In genomic region chr2:227818569-227819397, GRCh38 we compare ENCODE assay signal across 9 cellular contexts. TPM values are rescaled to one million over a fixed set of nuclear protein-coding genes. Genes with fewer than 3 reads are reported as not detected.
DNase-seq lines count a peak whose midpoint lies in the region; ATAC-seq and TF ChIP-seq lines count a peak whose summit lies in the region.
"Had no signal": no experiment of that assay in that cellular context is flagged by ENCODE, and none has a peak within 500 bp of the region (broad histone marks: within the 10 kb centered on the region; RNA-seq: fewer than 3 reads in every experiment).

No MANE protein-coding gene starts in this region.

- TF ChIP-seq CTCF in mammary epithelial cell (conservative IDR thresholded peaks at IDR 0.05 in 1 of 2, IDR thresholded peaks at IDR 0.05 in 1 of 2; ENCODE audit: extremely low read depth in 1 of 2, insufficient read depth in 1 of 2, low read depth in 1 of 2, low read length in 2 of 2) (no peak), WERI-Rb-1 (IDR thresholded peaks at IDR 0.05; ENCODE audit: low read depth, low read length) (no peak)

- TSS peak; percentile 45 for BruUV-seq in mammary epithelial cell (replicated peaks; lab: Mats Ljungman, UMichigan)

- peaks cover 8% of the 10 kb centered on the region for H3K27me3 Mint-ChIP-seq in CD4-positive, CD25-positive, alpha-beta regulatory T cell

- dilution Hi-C loops in mammary epithelial cell (cut with HindIII; ENCODE audit: low sequenced_read_pairs), result no loop called here

- CTCF ChIA-PET in mammary epithelial cell (lab: Charles Lee; ENCODE audit: low non-redundant PET), result interaction anchor here (0.5 kb wide), 1 partner anchor 413 kb away, joined by 3 read pairs; no protein-coding TSS in a partner anchor

- peaks cover 3% of the 10 kb centered on the region for H3K4me1 ChIP-seq in CD4-positive, CD25-positive, alpha-beta regulatory T cell (ENCODE audit: control insufficient read depth, insufficient read depth, low read length, poor library complexity, severe bottlenecking)
- H3K4me1 ChIP-seq in mammary epithelial cell (ENCODE audit: insufficient read depth, low read length) (peaks cover 31% of the 10 kb centered on the region), mucosa of rectum (ENCODE audit: control insufficient read depth in 2 of 2, insufficient read depth in 2 of 2, low read length in 2 of 2) (peaks cover 5 to 9% of the 10 kb centered on the region in 2 donors)

- H3K9me3 Mint-ChIP-seq in CD4-positive, CD25-positive, alpha-beta regulatory T cell, result peaks cover 0 to 6% (median 1%) of the 10 kb centered on the region in 7 donors

- H3K9me3 ChIP-seq in CD4-positive, CD25-positive, alpha-beta regulatory T cell (ENCODE audit: control insufficient read depth in 2 of 2, low read length in 2 of 2), result no peaks in the 10 kb centered on the region
- H3K9me3 ChIP-seq in mammary epithelial cell (replicated peaks; ENCODE audit: insufficient read depth, low read length) (no peaks in the 10 kb centered on the region), mucosa of rectum (ENCODE audit: control insufficient read depth in 2 of 2, low read length in 2 of 2) (no peaks in the 10 kb centered on the region), WERI-Rb-1 (ENCODE audit: severe bottlenecking) (no peaks in the 10 kb centered on the region)

- intact Hi-C loops in mammary epithelial cell (cut with micrococcal nuclease), result loop anchor here (1.0 to 5.0 kb wide), 6 partner anchors 20 to 441 kb away; partner anchors contain the start of gene TM4SF20

- H3K27me3 ChIP-seq in CD4-positive, CD25-positive, alpha-beta regulatory T cell (ENCODE audit: control insufficient read depth, insufficient read depth, low read length), result no peaks in the 10 kb centered on the region
- no peaks in the 10 kb centered on the region for H3K27me3 ChIP-seq in mammary epithelial cell (ENCODE audit: insufficient read depth, low read length)
- H3K27me3 ChIP-seq in mucosa of rectum (ENCODE audit: control insufficient read depth in 2 of 2, insufficient read depth in 2 of 2, low read length in 2 of 2), result no peaks in the 10 kb centered on the region
- peaks cover 21% of the 10 kb centered on the region for H3K27me3 ChIP-seq in WERI-Rb-1 (ENCODE audit: insufficient read depth, low read depth, severe bottlenecking)

- no peaks in the 10 kb centered on the region for H4K20me1 ChIP-seq in mammary epithelial cell (ENCODE audit: insufficient read depth, low read length)

- peaks cover 29% of the 10 kb centered on the region for H3K79me2 ChIP-seq in mammary epithelial cell (ENCODE audit: insufficient read depth, low read length)

- peak overlapping the region; percentile 47 for H3K4me3 ChIP-seq in CD4-positive, CD25-positive, alpha-beta regulatory T cell (ENCODE audit: low read depth, low read length)
- H3K4me3 ChIP-seq in mammary epithelial cell (replicated peaks in 1 of 3; ENCODE audit: insufficient read depth in 1 of 3, low read depth in 2 of 3, low read length in 3 of 3) (no peak overlapping the region), mucosa of rectum (ENCODE audit: low read length in 2 of 2) (no peak overlapping the region), WERI-Rb-1 (ENCODE audit: low read depth, low read length) (no peak overlapping the region)
- H3K4me3 ChIP-seq: dorsolateral prefrontal cortex had no signal

- H3K27ac Mint-ChIP-seq in CD4-positive, CD25-positive, alpha-beta regulatory T cell, result peak overlapping the region in 2 of 3 donors; percentile 11 to 25

- WGBS in mammary epithelial cell (ENCODE audit: low coverage, missing lambda C conversion rate), result 0% methylated on average over 9 of the region's 10 CpGs

- no peak for ATAC-seq in CD4-positive, CD25-positive, alpha-beta regulatory T cell (ENCODE audit: low read depth in 2 of 2)
- no peak for ATAC-seq in GM21526 (IDR thresholded peaks at IDR 0.05; ENCODE audit: low FRiP score, unreplicated experiment)

- DNase-seq in CD4-positive, CD25-positive, alpha-beta regulatory T cell, result peak in 1 of 3 donors; percentile 4
- DNase-seq in MV-4-11 (lab: John Stamatoyannopoulos, UW) (peak; percentile 100), mammary epithelial cell (no peak), DMS79 (lab: John Stamatoyannopoulos, UW) (no peak), WERI-Rb-1 (no peak), NCI-H446 (lab: John Stamatoyannopoulos, UW) (no peak)

- H3K36me3 ChIP-seq in CD4-positive, CD25-positive, alpha-beta regulatory T cell (ENCODE audit: control insufficient read depth, insufficient read depth, low read length), result no peaks in the 10 kb centered on the region
- peaks cover 3% of the 10 kb centered on the region for H3K36me3 ChIP-seq in mammary epithelial cell (ENCODE audit: insufficient read depth, low read length)
- H3K36me3 ChIP-seq in mucosa of rectum (ENCODE audit: control insufficient read depth in 2 of 2, insufficient read depth in 2 of 2, low read length in 2 of 2), result no peaks in the 10 kb centered on the region
- H3K36me3 ChIP-seq in WERI-Rb-1, result no peaks in the 10 kb centered on the region

- peak overlapping the region; percentile 18 for H3K27ac ChIP-seq in CD4-positive, CD25-positive, alpha-beta regulatory T cell (ENCODE audit: insufficient read depth, low read length, poor library complexity, severe bottlenecking)
- H3K27ac ChIP-seq in mammary epithelial cell (ENCODE audit: insufficient read depth, low read depth, low read length) (peak overlapping the region; percentile 91), mucosa of rectum (ENCODE audit: low read depth in 2 of 2, low read length in 2 of 2) (peak overlapping the region; percentile 14 to 46), WERI-Rb-1 (no peak overlapping the region)

- no peaks in the 10 kb centered on the region for H3K36me3 Mint-ChIP-seq in CD4-positive, CD25-positive, alpha-beta regulatory T cell

- peak overlapping the region; percentile 11 to 88 (median 36) for H3K4me3 Mint-ChIP-seq in CD4-positive, CD25-positive, alpha-beta regulatory T cell

- H3K9ac ChIP-seq in mammary epithelial cell (ENCODE audit: insufficient read depth, low read length), result peak overlapping the region; percentile 35
- H3K9ac ChIP-seq in mucosa of rectum (ENCODE audit: low read depth in 1 of 2, low read length in 2 of 2), result no peak overlapping the region

- H3K4me2 ChIP-seq in mammary epithelial cell (ENCODE audit: insufficient read depth, low read depth, low read length), result peak overlapping the region; percentile 57

- H3K4me1 Mint-ChIP-seq in CD4-positive, CD25-positive, alpha-beta regulatory T cell, result peaks cover 3 to 21% (median 12%) of the 10 kb centered on the region in 4 donors

- in situ Hi-C loops in mammary epithelial cell (cut with MboI; ENCODE audit: low sequenced_read_pairs in 2 of 2), result no loop called here

- H2AFZ ChIP-seq in mammary epithelial cell (ENCODE audit: low read depth, low read length), result peak overlapping the region; percentile 32

RNA-seq across cellular contexts. Expression of gene CCL20, which starts 5.1 kb away (rescaled TPM):
- total RNA-seq in CD4-positive, CD25-positive, alpha-beta regulatory T cell, result 3.7 TPM
- 1 to 10 TPM in 3 of 4 donors, under 1 TPM in 1; 0.94 to 2.3 (median 2.1) TPM for polyA plus RNA-seq in CD4-positive, CD25-positive, alpha-beta regulatory T cell
- total RNA-seq in mammary epithelial cell, result 1 to 10 TPM in 1 of 2 donors, under 1 TPM in 1; 0.33 to 1.2 TPM
- polyA plus RNA-seq in mammary epithelial cell, result 0.50 TPM
- not detected for polyA minus RNA-seq in mammary epithelial cell

RNA-seq across cellular contexts. Expression of gene DAW1, which starts 52.6 kb away (rescaled TPM):
- not detected for total RNA-seq in CD4-positive, CD25-positive, alpha-beta regulatory T cell
- polyA plus RNA-seq in CD4-positive, CD25-positive, alpha-beta regulatory T cell, result not detected
- total RNA-seq in mammary epithelial cell, result under 1 TPM in 1 of 2 donors, not detected in 1; under 0.01 TPM
- 0.14 TPM for polyA plus RNA-seq in mammary epithelial cell
- polyA minus RNA-seq in mammary epithelial cell, result not detected
